ENCODE assay signal across 8 cellular contexts in the genomic region with DNA sequence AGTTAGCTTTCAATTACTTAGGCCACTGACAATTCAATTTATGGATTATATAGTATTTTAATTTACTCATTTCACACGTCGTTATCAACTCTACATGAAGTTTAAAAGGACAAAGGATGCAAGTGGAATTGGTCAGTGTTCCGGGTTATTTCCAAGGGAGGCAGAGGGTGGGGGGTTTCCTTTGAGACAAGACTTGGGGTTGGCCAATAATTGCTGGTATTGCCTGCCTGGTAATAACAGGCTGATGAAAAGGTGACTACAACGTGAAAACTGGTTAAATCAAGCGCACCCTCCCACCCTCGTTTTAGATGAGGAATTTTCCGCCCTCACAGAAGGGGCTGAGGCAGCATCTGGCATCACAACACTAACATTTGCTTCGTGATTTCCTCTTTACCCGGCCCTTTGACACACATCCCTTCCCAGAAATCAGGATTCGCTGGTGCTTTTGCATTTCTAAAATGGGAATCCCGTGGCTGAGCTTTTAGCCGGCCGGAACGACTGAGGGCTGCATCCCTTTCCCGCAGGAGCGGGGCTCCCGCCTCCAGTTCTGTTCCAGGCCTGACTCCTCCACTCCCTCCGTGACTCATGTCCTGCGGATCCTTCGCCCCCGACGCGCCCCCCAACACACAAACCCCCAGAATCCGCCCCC. TPM values are rescaled to one million over a fixed set of nuclear protein-coding genes. Genes with fewer than 3 reads are reported as not detected.
DNase-seq lines count a peak whose midpoint lies in the region; ATAC-seq and TF ChIP-seq lines count a peak whose summit lies in the region.

No MANE protein-coding gene starts in this region.

- peak overlapping the region; percentile 90 to 95 (median 94) for H3K4me3 Mint-ChIP-seq in naive B cell

- H3K4me1 ChIP-seq in urinary bladder (ENCODE audit: insufficient read depth) = no peaks in the 10 kb centered on the region

- peaks cover 25 to 40% (median 35%) of the 10 kb centered on the region in 3 donors for H3K4me1 Mint-ChIP-seq in naive B cell

- H3K9me3 ChIP-seq in KOPT-K1 (ENCODE audit: insufficient read depth, low read length, poor library complexity, severe bottlenecking) = no peaks in the 10 kb centered on the region

- no peak for TF ChIP-seq CTCF in epithelial cell of proximal tubule (conservative IDR thresholded peaks at IDR 0.05; ENCODE audit: low read depth, low read length)

- H3K27me3 Mint-ChIP-seq in naive B cell = no peaks in the 10 kb centered on the region

- 3% methylated on average over 24 of the region's 24 CpGs for whole genome bisulfite sequencing in urinary bladder

- H3K4me3 ChIP-seq in epithelial cell of proximal tubule (ENCODE audit: low read depth, low read length) (peak overlapping the region; percentile 62), urinary bladder (ENCODE audit: low read depth, low read length) (peak overlapping the region; percentile 41)

- peaks cover 33% of the 10 kb centered on the region for H3K36me3 ChIP-seq in KOPT-K1 (ENCODE audit: insufficient read depth, low read length)
- no peaks in the 10 kb centered on the region for H3K36me3 ChIP-seq in urinary bladder (ENCODE audit: insufficient read depth)

- H3K36me3 Mint-ChIP-seq in naive B cell = peaks cover 0 to 8% of the 10 kb centered on the region in 2 donors

- H3K27ac Mint-ChIP-seq in naive B cell = peak overlapping the region; percentile 74 to 98 (median 94)

- H3K27ac ChIP-seq in KOPT-K1 (ENCODE audit: low read depth, low read length, poor library complexity, severe bottlenecking) (peak overlapping the region; percentile 82), urinary bladder (ENCODE audit: low read depth) (peak overlapping the region; percentile 98)

- ATAC-seq in naive B cell (ENCODE audit: low read depth in 2 of 2) (no peak), GM21786 (IDR thresholded peaks at IDR 0.05; ENCODE audit: unreplicated experiment) (no peak), GM18907 (IDR thresholded peaks at IDR 0.05; ENCODE audit: unreplicated experiment) (no peak)

- H3K9me3 Mint-ChIP-seq in naive B cell = no peaks in the 10 kb centered on the region

- DNase-seq in DMS 273 treated with DMSO at 0.1 percent for 48 hours (lab: John Stamatoyannopoulos, UW) (peak; percentile 37), epithelial cell of proximal tubule (ENCODE audit: low read depth) (peak; percentile 30), naive B cell (peak; percentile 27)
- DNase-seq in activated CD4-positive, alpha-beta T cell treated with anti-CD3 and anti-CD28 coated beads for 48 hours = peak; percentile 55

RNA-seq across cellular contexts. Expression of a gene that starts 1.0 kb away (rescaled TPM):
- total RNA-seq in epithelial cell of proximal tubule (20.9 and 25.9 TPM in 2 replicates), urinary bladder (25.7 TPM)
- polyA plus RNA-seq in naive B cell (ENCODE audit: low read depth in 6 of 6) (10 to 100 TPM; 15.0 to 46.3 (median 24.3) TPM), urinary bladder (55.8 TPM)
